Comparison of ENCODE assay signal across 14 cellular contexts in genomic region chr9:98333703-98334582, GRCh38.
DNase-seq lines count a peak whose midpoint lies in the region; ATAC-seq, FAIRE-seq and TF ChIP-seq lines count a peak whose summit lies in the region.
"Had no signal": no experiment of that assay in that cellular context is flagged by ENCODE, and none has a peak within 500 bp of the region (broad histone marks: within the 10 kb centered on the region; RNA-seq: fewer than 3 reads in every experiment).

No MANE protein-coding gene starts in this region.

- H3K36me3 ChIP-seq in SJSA1 (no peaks in the 10 kb centered on the region), fibroblast of lung (ENCODE audit: control insufficient read depth, insufficient read depth, low read length) (no peaks in the 10 kb centered on the region), small intestine (ENCODE audit: control insufficient read depth in 2 of 2, insufficient read depth in 2 of 2, low read length in 2 of 2) (no peaks in the 10 kb centered on the region)

- H3K9ac ChIP-seq in fibroblast of lung (ENCODE audit: insufficient read depth, low read length), result no peak overlapping the region

- H3K27ac Mint-ChIP-seq in stimulated activated effector memory CD8-positive, alpha-beta T cell treated with anti-CD3 and anti-CD28 coated beads, Interleukin-12 subunit alpha, Interleukin-12 subunit beta, amount 100 ng/mL, for 72 hours, result no peak overlapping the region
- H3K27ac Mint-ChIP-seq: stimulated activated naive B cell treated with anti-CD40 and anti-IgM and Interleukin-4, amounts not matched to agents 10 μg/mL and 1 μg/mL and 100 μg/mL, for 72 hours had no signal

- no peak overlapping the region for H3K4me3 ChIP-seq in SJSA1
- H3K4me3 ChIP-seq in fibroblast of lung (replicated peaks in 1 of 4; ENCODE audit: control extremely low read depth in 1 of 4, insufficient read depth in 1 of 4, low read depth in 3 of 4, low read length in 4 of 4), result no peak overlapping the region
- H3K4me3 ChIP-seq in small intestine (ENCODE audit: low read depth in 1 of 2, low read length in 2 of 2), result no peak overlapping the region

- no peaks in the 10 kb centered on the region for H4K20me1 ChIP-seq in fibroblast of lung (ENCODE audit: control insufficient read depth, extremely low read depth, insufficient read depth, low read length)

- H3K79me2 ChIP-seq in fibroblast of lung (ENCODE audit: control insufficient read depth, insufficient read depth, low read length), result no peaks in the 10 kb centered on the region

- H3K27me3 ChIP-seq in SJSA1 (replicated peaks), result no peaks in the 10 kb centered on the region
- no peaks in the 10 kb centered on the region for H3K27me3 ChIP-seq in fibroblast of lung (ENCODE audit: control insufficient read depth, insufficient read depth, low read length)
- no peaks in the 10 kb centered on the region for H3K27me3 ChIP-seq in small intestine (ENCODE audit: control insufficient read depth in 2 of 2, insufficient read depth in 2 of 2, low read length in 2 of 2)

- H3K27ac ChIP-seq in SJSA1 (peak overlapping the region; percentile 17; the same call in 1 of the 2 replicates), fibroblast of lung (ENCODE audit: insufficient read depth, low read length) (no peak overlapping the region), small intestine (ENCODE audit: low read depth in 1 of 2, low read length in 1 of 2) (no peak overlapping the region)

- TF ChIP-seq CTCF in fibroblast of lung (conservative IDR thresholded peaks at IDR 0.05 in 1 of 2, IDR thresholded peaks at IDR 0.05 in 1 of 2; ENCODE audit: low read depth in 1 of 2, low read length in 2 of 2), result no peak

- no peaks in the 10 kb centered on the region for H3K9me3 ChIP-seq in SJSA1 (replicated peaks)
- no peaks in the 10 kb centered on the region for H3K9me3 ChIP-seq in fibroblast of lung (ENCODE audit: control insufficient read depth, insufficient read depth, low read depth, low read length)
- H3K9me3 ChIP-seq in small intestine (ENCODE audit: control insufficient read depth, low read depth), result no peaks in the 10 kb centered on the region

- H3K36me3 Mint-ChIP-seq in stimulated activated effector memory CD8-positive, alpha-beta T cell treated with anti-CD3 and anti-CD28 coated beads, Interleukin-12 subunit alpha, Interleukin-12 subunit beta, amount 100 ng/mL, for 72 hours, result no peaks in the 10 kb centered on the region
- H3K36me3 Mint-ChIP-seq: stimulated activated naive B cell treated with anti-CD40 and anti-IgM and Interleukin-4, amounts not matched to agents 10 μg/mL and 1 μg/mL and 100 μg/mL, for 72 hours had no signal

- no peaks in the 10 kb centered on the region for H3K9me3 Mint-ChIP-seq in stimulated activated effector memory CD8-positive, alpha-beta T cell treated with anti-CD3 and anti-CD28 coated beads, Interleukin-12 subunit alpha, Interleukin-12 subunit beta, amount 100 ng/mL, for 72 hours
- H3K9me3 Mint-ChIP-seq: stimulated activated naive B cell treated with anti-CD40 and anti-IgM and Interleukin-4, amounts not matched to agents 10 μg/mL and 1 μg/mL and 100 μg/mL, for 72 hours had no signal

- DNase-seq in H4 (ENCODE audit: low spot score) (peak; percentile 62), SJSA1 (ENCODE audit: low read depth in 1 of 2, low spot score in 2 of 2) (peak; percentile 39 to 55), fibroblast of lung (ENCODE audit: low read depth in 2 of 2) (peak; percentile 81 to 87), small intestine (peak; percentile 35), activated T-cell treated with anti-CD3 and anti-CD28 coated beads for 4 hours (no peak)
- no peak for DNase-seq in stimulated activated effector memory CD8-positive, alpha-beta T cell treated with anti-CD3 and anti-CD28 coated beads, Interleukin-12 subunit alpha, Interleukin-12 subunit beta, amount 100 ng/mL, for 72 hours (ENCODE audit: low spot score in 2 of 2)
- DNase-seq: anterior cingulate cortex; DMS79; left cardiac atrium; NCI-H2029 treated with DMSO at 0.1 percent for 48 hours; stimulated activated naive B cell treated with anti-CD40 and anti-IgM and Interleukin-4, amounts not matched to agents 10 μg/mL and 1 μg/mL and 100 μg/mL, for 72 hours; T1000 had no signal

- WGBS in small intestine, 3 donors, result 66 to 75% (median 67%) methylated on average over 5 of the region's 5 CpGs

- no peak overlapping the region for H3K4me3 Mint-ChIP-seq in stimulated activated effector memory CD8-positive, alpha-beta T cell treated with anti-CD3 and anti-CD28 coated beads, Interleukin-12 subunit alpha, Interleukin-12 subunit beta, amount 100 ng/mL, for 72 hours
- H3K4me3 Mint-ChIP-seq: stimulated activated naive B cell treated with anti-CD40 and anti-IgM and Interleukin-4, amounts not matched to agents 10 μg/mL and 1 μg/mL and 100 μg/mL, for 72 hours had no signal

- FAIRE-seq in small intestine (lab: Jason Lieb, UNC), result no peak

- H2AFZ ChIP-seq in fibroblast of lung (ENCODE audit: low read length), result no peak overlapping the region

- no peak for ATAC-seq in HG03571 (IDR thresholded peaks at IDR 0.05; ENCODE audit: unreplicated experiment)
- no peak for ATAC-seq in stimulated activated effector memory CD8-positive, alpha-beta T cell treated with anti-CD3 and anti-CD28 coated beads, Interleukin-12 subunit alpha, Interleukin-12 subunit beta, amount 100 ng/mL, for 72 hours
- ATAC-seq: esophagus mucosa; left cardiac atrium; stimulated activated naive B cell treated with anti-CD40 and anti-IgM and Interleukin-4, amounts not matched to agents 10 μg/mL and 1 μg/mL and 100 μg/mL, for 72 hours had no signal

- no peaks in the 10 kb centered on the region for H3K4me1 Mint-ChIP-seq in stimulated activated effector memory CD8-positive, alpha-beta T cell treated with anti-CD3 and anti-CD28 coated beads, Interleukin-12 subunit alpha, Interleukin-12 subunit beta, amount 100 ng/mL, for 72 hours

- H3K4me1 ChIP-seq in SJSA1 (replicated peaks) (peaks cover 26% of the 10 kb centered on the region), fibroblast of lung (ENCODE audit: control insufficient read depth, extremely low read depth, insufficient read depth, low read length) (peaks cover 7% of the 10 kb centered on the region), small intestine (ENCODE audit: control insufficient read depth in 2 of 2, insufficient read depth in 1 of 2, low read depth in 1 of 2, low read length in 1 of 2) (peaks cover 3 to 5% of the 10 kb centered on the region in 2 donors)

- peak overlapping the region; percentile 33 for H3K4me2 ChIP-seq in fibroblast of lung (ENCODE audit: extremely low read depth, insufficient read depth, low read length)

Comparison
In these comparisons a context has a peak if more than half of its experiments do, and no peak if none do; other contexts are left out.
1. DNase-seq: peak in H4 (single experiment), SJSA1 (2 of 2), fibroblast of lung (2 of 2) and small intestine (single experiment); none in activated T-cell treated with anti-CD3 and anti-CD28 coated beads for 4 hours (single experiment) and stimulated activated effector memory CD8-positive, alpha-beta T cell treated with anti-CD3 and anti-CD28 coated beads, Interleukin-12 subunit alpha, Interleukin-12 subunit beta, amount 100 ng/mL, for 72 hours (0 of 2).